Comparison of ENCODE assay signal across 23 cellular contexts in genomic region chr3:18902081-18902793, GRCh38.
"Had no signal": no experiment of that assay in that cellular context is flagged by ENCODE, and none has a peak within 500 bp of the region (broad histone marks: within the 10 kb centered on the region; RNA-seq: fewer than 3 reads in every experiment).

No MANE protein-coding gene starts in this region.

- H3K9ac ChIP-seq: parathyroid adenoma had no signal

- H3K27ac ChIP-seq: gastroesophageal sphincter, left ventricle myocardium inferior, parathyroid adenoma, psoas muscle, sigmoid colon, skin epidermis, stomach had no signal

- H2AFZ ChIP-seq: parathyroid adenoma had no signal

- H3K4me1 Mint-ChIP-seq: nephron progenitor cell had no signal

- H3K79me2 ChIP-seq: parathyroid adenoma had no signal

- H3K4me3 Mint-ChIP-seq: immature natural killer cell; nephron progenitor cell; stimulated activated naive B cell treated with anti-CD40 and anti-IgM and Interleukin-4, amounts not matched to agents 10 μg/mL and 1 μg/mL and 100 μg/mL, for 72 hours had no signal

- FAIRE-seq: kidney had no signal

- DNase-seq: cortex of kidney; dorsolateral prefrontal cortex; effector CD8-positive, alpha-beta T cell; immature natural killer cell; kidney; left cardiac atrium; left ventricle myocardium inferior; mesendoderm; naive B cell; nephron progenitor cell; psoas muscle; sigmoid colon; stimulated activated CD4-positive, alpha-beta T cell treated with anti-CD3 and anti-CD28 coated beads, Interleukin-2, amount 100 ng/mL, for 24 hours; stimulated activated CD4-positive, alpha-beta T cell treated with anti-CD3 and anti-CD28 coated beads, Interleukin-4, amount 100 ng/mL, for 4 hours; stimulated activated naive B cell treated with anti-CD40 and anti-IgM and Interleukin-4, amounts not matched to agents 10 μg/mL and 1 μg/mL and 100 μg/mL, for 72 hours; stomach; substantia nigra; trophoblast cell had no signal

- ATAC-seq: esophagus mucosa, gastroesophageal sphincter, left cardiac atrium, psoas muscle had no signal

- H3K27ac Mint-ChIP-seq: immature natural killer cell; nephron progenitor cell; stimulated activated naive B cell treated with anti-CD40 and anti-IgM and Interleukin-4, amounts not matched to agents 10 μg/mL and 1 μg/mL and 100 μg/mL, for 72 hours had no signal

- H3K4me1 ChIP-seq: gastroesophageal sphincter, left ventricle myocardium inferior, parathyroid adenoma, psoas muscle had no signal

- H3K27me3 Mint-ChIP-seq: naive B cell; stimulated activated naive B cell treated with anti-CD40 and anti-IgM and Interleukin-4, amounts not matched to agents 10 μg/mL and 1 μg/mL and 100 μg/mL, for 72 hours had no signal

- H3K36me3 ChIP-seq: gastroesophageal sphincter, left ventricle myocardium inferior, sigmoid colon, stomach had no signal

- H3K27me3 ChIP-seq: dorsolateral prefrontal cortex, gastroesophageal sphincter, sigmoid colon, stomach had no signal

- H3K36me3 Mint-ChIP-seq: immature natural killer cell; naive B cell; stimulated activated naive B cell treated with anti-CD40 and anti-IgM and Interleukin-4, amounts not matched to agents 10 μg/mL and 1 μg/mL and 100 μg/mL, for 72 hours had no signal

- H3K9me3 ChIP-seq: gastroesophageal sphincter, left ventricle myocardium inferior, psoas muscle, sigmoid colon, stomach had no signal

- H3K9me3 Mint-ChIP-seq: immature natural killer cell; naive B cell; nephron progenitor cell; stimulated activated naive B cell treated with anti-CD40 and anti-IgM and Interleukin-4, amounts not matched to agents 10 μg/mL and 1 μg/mL and 100 μg/mL, for 72 hours had no signal

- H3K4me3 ChIP-seq: dorsolateral prefrontal cortex, gastroesophageal sphincter, left ventricle myocardium inferior, lung, psoas muscle, sigmoid colon, skin epidermis, stomach had no signal
